Comparison of ENCODE assay signal across 9 cellular contexts in the genomic region with DNA sequence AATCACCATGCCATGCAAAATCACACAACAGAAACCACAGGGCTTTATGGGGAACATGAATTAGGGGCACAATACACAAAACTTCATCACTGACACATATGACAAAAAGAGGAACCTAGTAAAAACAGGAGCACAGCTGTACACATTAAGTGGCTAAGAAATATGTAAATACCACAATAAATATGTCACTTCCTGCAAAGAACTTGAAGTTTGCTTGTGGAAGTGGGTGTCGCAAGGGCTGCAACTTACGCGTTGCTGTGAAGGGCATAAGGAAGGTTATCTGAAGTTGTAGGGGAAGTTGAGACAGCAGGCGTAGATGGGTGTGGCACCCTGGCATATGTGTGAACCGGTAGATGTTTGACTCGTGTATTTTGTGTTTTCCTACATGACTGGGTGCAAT. TPM values are rescaled to one million over a fixed set of nuclear protein-coding genes. Genes with fewer than 3 reads are reported as not detected.
A peak's percentile ranks its signal among the peaks of the same experiment; 100 is the strongest.
DNase-seq lines count a peak whose midpoint lies in the region; ATAC-seq and TF ChIP-seq lines count a peak whose summit lies in the region.
"Had no signal": no experiment of that assay in that cellular context is flagged by ENCODE, and none has a peak within 500 bp of the region (broad histone marks: within the 10 kb centered on the region; RNA-seq: fewer than 3 reads in every experiment).

No MANE protein-coding gene starts in this region.

- intact Hi-C loops in A673 (cut with micrococcal nuclease; ENCODE audit: unreplicated experiment): no loop called here

- no peak overlapping the region for H3K27ac ChIP-seq in A673 (ENCODE audit: low read depth, low read length, poor library complexity, severe bottlenecking)
- H3K27ac ChIP-seq: gastrocnemius medialis had no signal

- BruUV-seq in A673 (replicated peaks; lab: Mats Ljungman, UMichigan): no TSS peak

- peaks cover 2% of the 10 kb centered on the region for H3K27me3 Mint-ChIP-seq in IgD-negative memory B cell
- H3K27me3 Mint-ChIP-seq in mesothelial cell of epicardium (ENCODE audit: low read depth): no peaks in the 10 kb centered on the region

- no peak overlapping the region for H3K4me3 ChIP-seq in A673 (ENCODE audit: low read depth, low read length, poor library complexity, severe bottlenecking)
- H3K4me3 ChIP-seq: gastrocnemius medialis had no signal

- H3K9me3 Mint-ChIP-seq in IgD-negative memory B cell (peaks cover 0 to 8% (median 4%) of the 10 kb centered on the region in 3 donors), mesothelial cell of epicardium (peaks cover 18% of the 10 kb centered on the region)

- no peaks in the 10 kb centered on the region for H3K27me3 ChIP-seq in A673 (replicated peaks; ENCODE audit: insufficient read depth, low read depth, low read length, poor library complexity)
- H3K27me3 ChIP-seq: gastrocnemius medialis had no signal

- peak; percentile 76 for ATAC-seq in GM19328 (IDR thresholded peaks at IDR 0.05; ENCODE audit: unreplicated experiment)
- ATAC-seq in esophagus mucosa: peak; percentile 42
- ATAC-seq: gastrocnemius medialis had no signal

- POLR2A ChIA-PET in A673 (lab: Charles Lee; ENCODE audit: low non-redundant PET): no interaction called here

- H3K36me3 Mint-ChIP-seq in IgD-negative memory B cell (peaks cover 4% of the 10 kb centered on the region), mesothelial cell of epicardium (peaks cover 5% of the 10 kb centered on the region)

- H3K4me3 Mint-ChIP-seq in IgD-negative memory B cell (peak overlapping the region; percentile 0 to 77 (median 36)), mesothelial cell of epicardium (no peak overlapping the region)

- DNase-seq in A673 (ENCODE audit: low spot score) (peak; percentile 12), NCI-H1105 treated with DMSO at 0.1 percent for 48 hours (lab: John Stamatoyannopoulos, UW) (no peak), NCI-H1694 (lab: John Stamatoyannopoulos, UW) (no peak), SK-N-DZ (ENCODE audit: low spot score) (no peak), mesothelial cell of epicardium (ENCODE audit: low spot score in 2 of 2, unreplicated experiment in 2 of 2) (no peak)

- no peaks in the 10 kb centered on the region for H3K4me1 ChIP-seq in A673 (ENCODE audit: insufficient read depth, low read length, poor library complexity, severe bottlenecking)

- H3K9me3 ChIP-seq in A673 (ENCODE audit: low read depth, low read length, poor library complexity, severe bottlenecking): no peaks in the 10 kb centered on the region
- H3K9me3 ChIP-seq: gastrocnemius medialis had no signal

- H3K4me1 Mint-ChIP-seq in IgD-negative memory B cell (peaks cover 5 to 16% (median 9%) of the 10 kb centered on the region in 3 donors), mesothelial cell of epicardium (no peaks in the 10 kb centered on the region)

- CTCF ChIA-PET in A673 (lab: Charles Lee): interaction anchor here (0.8 kb wide), 1 partner anchor 937 kb away, joined by 4 read pairs; no protein-coding TSS in a partner anchor

- TF ChIP-seq CTCF in A673 (conservative IDR thresholded peaks at IDR 0.05; ENCODE audit: low read depth, low read length) (no peak), mesothelial cell of epicardium (IDR thresholded peaks at IDR 0.05; ENCODE audit: unreplicated experiment) (no peak)

- no peaks in the 10 kb centered on the region for H3K36me3 ChIP-seq in A673 (ENCODE audit: insufficient read depth, low read length, poor library complexity, severe bottlenecking)
- H3K36me3 ChIP-seq: gastrocnemius medialis had no signal

- peak overlapping the region; percentile 10 to 92 (median 89) for H3K27ac Mint-ChIP-seq in IgD-negative memory B cell
- H3K27ac Mint-ChIP-seq in mesothelial cell of epicardium: no peak overlapping the region

RNA-seq across cellular contexts. Expression of a gene that starts 42.4 kb away (rescaled TPM):
- 1.7 and 1.8 TPM in 2 replicates for total RNA-seq in A673 (2021)
- polyA plus RNA-seq in IgD-negative memory B cell: 5.1 TPM
- total RNA-seq in esophagus mucosa: 0.84 TPM
- 2.7 and 3.1 TPM in 2 replicates for polyA plus RNA-seq in SK-N-DZ (2014; cell fraction: cytosol; rRNA removed)
- 1.1 and 1.3 TPM in 2 replicates for polyA plus RNA-seq in SK-N-DZ (2014; cell fraction: nucleus; rRNA removed)
- total RNA-seq in mesothelial cell of epicardium: 5.7 to 8.6 TPM (median 7.0 TPM) in 3 replicates
